ENCODE assay signal across 8 cellular contexts in the genomic region with DNA sequence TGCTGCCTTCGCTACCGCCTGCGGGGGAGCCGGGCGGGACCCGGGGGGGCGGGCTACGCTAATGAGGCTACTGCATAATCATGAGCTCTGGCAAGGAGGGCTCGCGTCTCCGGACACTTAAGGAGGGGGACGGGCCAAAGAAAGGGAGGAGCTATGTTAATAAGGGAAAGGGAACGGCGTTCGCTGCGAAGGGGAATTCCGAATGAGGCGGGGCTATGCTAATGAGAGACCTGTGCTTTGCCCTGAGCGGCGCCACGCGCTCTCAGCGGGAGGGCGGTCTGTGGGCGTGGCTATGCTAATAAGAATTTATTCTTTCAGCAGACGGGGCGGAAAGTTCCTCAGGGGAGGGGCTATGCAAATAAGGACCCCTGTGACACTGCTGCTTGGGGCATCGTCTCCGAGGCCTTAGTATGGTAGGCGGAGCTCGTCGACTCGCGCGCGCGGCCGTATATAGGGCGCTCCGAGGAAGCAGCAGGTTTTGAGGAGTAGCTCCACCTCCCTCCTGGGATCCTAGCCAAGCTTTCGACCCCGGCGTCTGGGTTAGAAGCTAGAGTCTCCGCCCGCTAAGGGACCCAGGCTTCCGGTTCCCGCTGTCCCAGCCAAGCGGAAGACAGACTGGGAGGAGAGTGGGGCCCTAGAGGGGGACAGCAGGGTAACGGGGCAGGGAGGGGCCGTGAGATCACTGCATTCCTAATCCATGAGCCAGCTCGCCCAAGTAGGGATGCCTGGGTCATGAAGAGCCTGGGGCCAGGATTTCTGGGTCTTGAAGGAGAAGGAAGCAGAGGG. TPM values are rescaled to one million over a fixed set of nuclear protein-coding genes. Genes with fewer than 3 reads are reported as not detected.
DNase-seq lines count a peak whose midpoint lies in the region; ATAC-seq, FAIRE-seq and TF ChIP-seq lines count a peak whose summit lies in the region.

Gene RRAS (minus strand): TSS at position 31 of the 786 bp plus-strand sequence. CDS start 45 bp downstream, outside the sequence.

- ATAC-seq in GM21786 (IDR thresholded peaks at IDR 0.05; ENCODE audit: unreplicated experiment) = peak; percentile 59

- H3K36me3 Mint-ChIP-seq in activated T-helper 1 cell treated with anti-CD3 and anti-CD28 coated beads, Interleukin-12 subunit alpha, Interleukin-12 subunit beta, Interleukin-2, Interleukin-4 antibody, amounts not matched to agents 30 ng/mL and 10 ng/mL and 1 ng/mL, durations not matched to agents 14 hours and 24 hours and 36 hours (ENCODE audit: low read depth) = peaks cover 8% of the 10 kb centered on the region

- 0 to 1% methylated on average over 26 to 36 of the region's 51 CpGs for WGBS in esophagus squamous epithelium, 2 donors

- H3K27ac Mint-ChIP-seq in activated T-helper 1 cell treated with anti-CD3 and anti-CD28 coated beads, Interleukin-12 subunit alpha, Interleukin-12 subunit beta, Interleukin-2, Interleukin-4 antibody, amounts not matched to agents 30 ng/mL and 10 ng/mL and 1 ng/mL, durations not matched to agents 14 hours and 24 hours and 36 hours = peak within 1 kb of the TSS; percentile 99

- H3K27me3 ChIP-seq in esophagus squamous epithelium = no peaks in the 10 kb centered on the region

- no peaks in the 10 kb centered on the region for H3K9me3 Mint-ChIP-seq in activated T-helper 1 cell treated with anti-CD3 and anti-CD28 coated beads, Interleukin-12 subunit alpha, Interleukin-12 subunit beta, Interleukin-2, Interleukin-4 antibody, amounts not matched to agents 30 ng/mL and 10 ng/mL and 1 ng/mL, durations not matched to agents 14 hours and 24 hours and 36 hours

- H3K4me3 Mint-ChIP-seq in activated T-helper 1 cell treated with anti-CD3 and anti-CD28 coated beads, Interleukin-12 subunit alpha, Interleukin-12 subunit beta, Interleukin-2, Interleukin-4 antibody, amounts not matched to agents 30 ng/mL and 10 ng/mL and 1 ng/mL, durations not matched to agents 14 hours and 24 hours and 36 hours = peak within 1 kb of the TSS; percentile 94

- peak within 1 kb of the TSS; percentile 54 to 97 (median 88) for H3K4me3 ChIP-seq in esophagus squamous epithelium

- peak in 3 of 4 donors; percentile 18 to 92 (median 81) for TF ChIP-seq POLR2A in esophagus squamous epithelium (IDR thresholded peaks at IDR 0.05)

- peaks cover 55% of the 10 kb centered on the region for H3K4me1 Mint-ChIP-seq in activated T-helper 1 cell treated with anti-CD3 and anti-CD28 coated beads, Interleukin-12 subunit alpha, Interleukin-12 subunit beta, Interleukin-2, Interleukin-4 antibody, amounts not matched to agents 30 ng/mL and 10 ng/mL and 1 ng/mL, durations not matched to agents 14 hours and 24 hours and 36 hours (ENCODE audit: low read depth)

- intact Hi-C loops in activated T-helper 1 cell treated with anti-CD3 and anti-CD28 coated beads, Interleukin-12 subunit alpha, Interleukin-12 subunit beta, Interleukin-2, Interleukin-4 antibody, amounts not matched to agents 30 ng/mL and 10 ng/mL and 1 ng/mL, durations not matched to agents 14 hours and 24 hours and 36 hours (cut with micrococcal nuclease) = loop anchor here (1.0 to 10.0 kb wide), 15 partner anchors 36 to 1278 kb away; partner anchors contain the start of genes ALDH16A1, DBP, FUZ and JOSD2
- intact Hi-C loops in esophagus squamous epithelium (cut with DNase I) = no loop called here

- TF ChIP-seq CTCF in esophagus squamous epithelium (IDR thresholded peaks at IDR 0.05) = peak in 1 of 6 experiments; percentile 12

- no peaks in the 10 kb centered on the region for H3K27me3 Mint-ChIP-seq in activated T-helper 1 cell treated with anti-CD3 and anti-CD28 coated beads, Interleukin-12 subunit alpha, Interleukin-12 subunit beta, Interleukin-2, Interleukin-4 antibody, amounts not matched to agents 30 ng/mL and 10 ng/mL and 1 ng/mL, durations not matched to agents 14 hours and 24 hours and 36 hours (ENCODE audit: insufficient read depth)

- H3K36me3 ChIP-seq in KOPT-K1 (ENCODE audit: insufficient read depth, low read length) (peaks cover 11% of the 10 kb centered on the region; the same call in 1 of the 2 replicates), esophagus squamous epithelium (peaks cover 0 to 10% (median 0%) of the 10 kb centered on the region in 3 donors)

- H3K9me3 ChIP-seq in KOPT-K1 (ENCODE audit: insufficient read depth, low read length, poor library complexity, severe bottlenecking) (no peaks in the 10 kb centered on the region), esophagus squamous epithelium (no peaks in the 10 kb centered on the region)

- FAIRE-seq in RCC 7860 (lab: Jason Lieb, UNC) = peak; percentile 93

- DNase-seq in DMS79 (lab: John Stamatoyannopoulos, UW) (peak; percentile 99), RCC 7860 (ENCODE audit: low spot score) (peak; percentile 99), esophagus squamous epithelium (lab: John Stamatoyannopoulos, UW) (peak; percentile 99), myocyte (ENCODE audit: low read depth) (peak; percentile 100)
- peak; percentile 100 for DNase-seq in activated T-helper 1 cell treated with anti-CD3 and anti-CD28 coated beads, Interleukin-12 subunit alpha, Interleukin-12 subunit beta, Interleukin-2, Interleukin-4 antibody, amounts not matched to agents 30 ng/mL and 10 ng/mL and 1 ng/mL, durations not matched to agents 14 hours and 24 hours and 36 hours (ENCODE audit: low spot score)
- DNase-seq in stimulated activated CD8-positive, alpha-beta memory T cell treated with anti-CD3 and anti-CD28 coated beads, Interleukin-7, amount 100 ng/mL, for 48 hours (ENCODE audit: extremely low read depth in 1 of 2, low read depth in 1 of 2) = peak; percentile 99 to 100

- H3K27ac ChIP-seq in KOPT-K1 (ENCODE audit: low read depth, low read length, poor library complexity, severe bottlenecking) = peak within 1 kb of the TSS; percentile 91
- H3K27ac ChIP-seq in esophagus squamous epithelium = peak within 1 kb of the TSS; percentile 97 to 98 (median 98)

- peaks cover 38 to 89% (median 52%) of the 10 kb centered on the region in 3 donors for H3K4me1 ChIP-seq in esophagus squamous epithelium

RNA-seq across cellular contexts. Expression of gene RRAS, which starts in this region (rescaled TPM):
- 4.4 and 4.7 TPM in 2 replicates for total RNA-seq in activated T-helper 1 cell treated with anti-CD3 and anti-CD28 coated beads, Interleukin-12 subunit alpha, Interleukin-12 subunit beta, Interleukin-2, Interleukin-4 antibody, amounts not matched to agents 30 ng/mL and 10 ng/mL and 1 ng/mL, durations not matched to agents 14 hours and 24 hours and 36 hours
- total RNA-seq in esophagus squamous epithelium (10 to 100 TPM in 3 of 4 donors, 1 to 10 TPM in 1; 6.3 to 40.8 (median 12.8) TPM), myocyte (29.8 and 42.1 TPM in 2 replicates)
- 213 TPM for polyA plus RNA-seq in myocyte (2012)

Comparison
In these comparisons a context has a peak if more than half of its experiments do, and no peak if none do; other contexts are left out.
1. Peak in every context shown above with its lines: DNase-seq, ATAC-seq, H3K4me3 ChIP-seq and H3K27ac ChIP-seq.